In genomic region chr1:156448134-156448967, GRCh38 we compare ENCODE assay signal across 1 cellular context.
TF ChIP-seq lines count a peak whose summit lies in the region.

No MANE protein-coding gene starts in this region.

TF ChIP-seq in WTC11, 78 proteins besides CTCF, POLR2A, EP300 and RAD21 (continued from another document):
- no peak for TF ChIP-seq ZNF281 (CRISPR knock-in tag; IDR thresholded peaks at IDR 0.05)
- TF ChIP-seq CDX4 (CRISPR knock-in tag; IDR thresholded peaks at IDR 0.05; ENCODE audit: borderline replicate concordance) = no peak
- TF ChIP-seq GTF2I (CRISPR knock-in tag; conservative IDR thresholded peaks at IDR 0.05) = no peak
- no peak for TF ChIP-seq OVOL2 (CRISPR knock-in tag; IDR thresholded peaks at IDR 0.05; ENCODE audit: borderline replicate concordance)
- TF ChIP-seq ZNF121 (CRISPR knock-in tag; IDR thresholded peaks at IDR 0.05) = 0 out of 2 replicates have a peak, but pooled peaks have one; percentile 16
